Comparison of ENCODE assay signal across 14 cellular contexts in genomic region chr15:29687939-29688884, GRCh38.
DNase-seq lines count a peak whose midpoint lies in the region; ATAC-seq and TF ChIP-seq lines count a peak whose summit lies in the region.
"Had no signal": no experiment of that assay in that cellular context is flagged by ENCODE, and none has a peak within 500 bp of the region (broad histone marks: within the 10 kb centered on the region; RNA-seq: fewer than 3 reads in every experiment).

No MANE protein-coding gene starts in this region.

- DNase-seq in ELF-1 (ENCODE audit: low read depth, low spot score) (peak; percentile 1), SW480 (ENCODE audit: low spot score) (peak; percentile 73), lower lobe of right lung (no peak), stomach (peak; percentile 79), epidermal melanocyte (ENCODE audit: insufficient read length, low spot score) (no peak), T1000 (lab: John Stamatoyannopoulos, UW) (no peak), left ventricle myocardium inferior (no peak)
- DNase-seq: activated CD4-positive, alpha-beta T cell treated with anti-CD3 and anti-CD28 coated beads for 36 hours; NCI-H226; NK-92 treated with Interleukin-12 subunit alpha and Interleukin-12 subunit beta, amount 100 ng/mL, for 24 hours; occipital lobe had no signal

- TF ChIP-seq POLR2A in stomach (IDR thresholded peaks at IDR 0.05), result no peak

- intact Hi-C loops in lower lobe of right lung (cut with DNase I), result no loop called here
- intact Hi-C loops in stomach (cut with DNase I; ENCODE audit: low total_unique reads), result no loop called here
- intact Hi-C loops in left ventricle myocardium inferior (cut with micrococcal nuclease), result no loop called here

- H3K27ac ChIP-seq in lower lobe of right lung (no peak overlapping the region), stomach (peak overlapping the region; percentile 75 to 91 (median 80)), left ventricle myocardium inferior (replicated peaks) (no peak overlapping the region)
- H3K27ac ChIP-seq: hepatocyte had no signal

- peak; percentile 40 to 57 for ATAC-seq in lower lobe of right lung
- ATAC-seq: activated CD4-positive, alpha-beta T cell treated with anti-CD3 and anti-CD28 coated beads for 36 hours; GM12878; stimulated activated effector memory CD8-positive, alpha-beta T cell treated with anti-CD3 and anti-CD28 coated beads, Interleukin-12 subunit alpha, Interleukin-12 subunit beta, amount 100 ng/mL, for 72 hours had no signal

- WGBS in stomach, 5 donors, result 47 to 61% (median 59%) methylated on average over 31 to 33 of the region's 33 CpGs

- TF ChIP-seq EP300 in stomach (IDR thresholded peaks at IDR 0.05), result no peak

- no peaks in the 10 kb centered on the region for H3K9me3 ChIP-seq in lower lobe of right lung
- no peaks in the 10 kb centered on the region for H3K9me3 ChIP-seq in stomach
- no peaks in the 10 kb centered on the region for H3K9me3 ChIP-seq in left ventricle myocardium inferior (replicated peaks)

- H3K27me3 ChIP-seq in lower lobe of right lung (ENCODE audit: low read depth) (no peaks in the 10 kb centered on the region), stomach (no peaks in the 10 kb centered on the region), left ventricle myocardium inferior (ENCODE audit: low read depth) (no peaks in the 10 kb centered on the region)
- H3K27me3 ChIP-seq: hepatocyte had no signal

- TF ChIP-seq CTCF in lower lobe of right lung (IDR thresholded peaks at IDR 0.05) (no peak), stomach (IDR thresholded peaks at IDR 0.05) (peak in 1 of 7 experiments; percentile 3), left ventricle myocardium inferior (IDR thresholded peaks at IDR 0.05; ENCODE audit: borderline replicate concordance) (no peak)

- H3K4me1 ChIP-seq in lower lobe of right lung, result no peaks in the 10 kb centered on the region
- H3K4me1 ChIP-seq in stomach, result peaks cover 14 to 24% (median 18%) of the 10 kb centered on the region in 4 donors
- H3K4me1 ChIP-seq in left ventricle myocardium inferior, result no peaks in the 10 kb centered on the region

- H3K4me3 ChIP-seq in lower lobe of right lung (no peak overlapping the region), stomach (peak overlapping the region in 1 of 4 donors; percentile 28), left ventricle myocardium inferior (no peak overlapping the region)
- H3K4me3 ChIP-seq: GM12878, hepatocyte had no signal

- H3K36me3 ChIP-seq in lower lobe of right lung, result no peaks in the 10 kb centered on the region
- H3K36me3 ChIP-seq in stomach, result no peaks in the 10 kb centered on the region
- no peaks in the 10 kb centered on the region for H3K36me3 ChIP-seq in left ventricle myocardium inferior

Comparison
In these comparisons a context has a peak if more than half of its experiments do, and no peak if none do; other contexts are left out.
1. DNase-seq: peak in ELF-1 (single experiment), SW480 (single experiment) and stomach (single experiment); none in lower lobe of right lung (single experiment), epidermal melanocyte (single experiment), T1000 (single experiment) and left ventricle myocardium inferior (single experiment).
2. H3K27ac ChIP-seq: peak in stomach (5 of 5); none in lower lobe of right lung (single experiment) and left ventricle myocardium inferior (single experiment).